Comparison of ENCODE assay signal across 8 cellular contexts in the genomic region with DNA sequence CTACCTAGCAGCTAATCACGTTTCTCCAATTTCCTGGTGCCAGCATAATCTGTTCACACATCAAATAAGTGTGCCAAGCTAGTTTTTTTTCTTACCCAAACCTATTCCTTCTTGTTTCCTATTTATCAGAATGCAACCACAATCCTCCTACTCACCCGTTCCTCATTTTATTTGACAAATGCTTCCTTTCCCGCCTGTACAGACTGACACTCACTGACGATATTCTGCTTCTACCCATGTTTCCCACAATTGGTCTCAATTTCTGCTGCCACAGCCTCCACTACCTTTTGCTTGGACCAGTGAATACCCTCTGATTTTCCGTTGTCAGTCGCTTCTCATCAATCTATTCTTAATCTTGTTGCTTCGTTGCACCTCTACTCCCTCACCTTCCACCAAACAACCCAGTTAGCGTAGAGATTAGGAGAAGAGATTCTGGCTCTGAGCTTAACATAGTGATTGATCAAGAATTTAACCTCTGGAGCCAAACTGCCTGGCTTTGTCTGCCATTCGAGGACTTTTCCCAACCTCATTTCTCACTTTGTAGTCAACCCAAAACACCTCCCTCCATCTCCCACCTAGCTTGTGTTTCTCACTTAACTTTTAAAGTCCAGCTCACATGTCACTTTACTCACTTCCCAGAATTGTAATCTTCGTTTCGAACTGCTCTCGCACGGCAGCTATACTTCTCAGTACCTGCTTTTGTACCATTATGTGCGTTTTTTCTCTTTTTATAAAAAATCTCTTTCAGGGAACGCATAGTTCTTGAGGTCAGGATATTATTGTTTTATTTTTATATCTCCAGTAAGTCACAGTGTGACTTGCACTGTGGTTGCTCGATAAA. TPM values are rescaled to one million over a fixed set of nuclear protein-coding genes. Genes with fewer than 3 reads are reported as not detected.
A peak's percentile ranks its signal among the peaks of the same experiment; 100 is the strongest.
DNase-seq lines count a peak whose midpoint lies in the region; ATAC-seq and TF ChIP-seq lines count a peak whose summit lies in the region.

No MANE protein-coding gene starts in this region.

- no peak for TF ChIP-seq CTCF in endodermal cell (conservative IDR thresholded peaks at IDR 0.05)
- TF ChIP-seq CTCF in neural crest cell (conservative IDR thresholded peaks at IDR 0.05) = no peak

- H3K9ac ChIP-seq in endodermal cell (ENCODE audit: extremely low read depth, low read length, poor library complexity, severe bottlenecking) = peak overlapping the region; percentile 21

- no peak overlapping the region for H3K27ac ChIP-seq in SJSA1
- H3K27ac ChIP-seq in endodermal cell (ENCODE audit: low read depth, low read length) = no peak overlapping the region

- no peaks in the 10 kb centered on the region for H3K36me3 Mint-ChIP-seq in endodermal cell (ENCODE audit: low read depth)
- H3K36me3 Mint-ChIP-seq in neural crest cell (ENCODE audit: low read depth) = no peaks in the 10 kb centered on the region

- peak; percentile 27 for DNase-seq in ELF-1 (ENCODE audit: low read depth, low spot score)
- no peak for DNase-seq in SJSA1 (ENCODE audit: low read depth in 1 of 2, low spot score in 2 of 2)
- peak; percentile 53 for DNase-seq in endodermal cell
- DNase-seq in neural crest cell (ENCODE audit: low read depth, low spot score) = no peak
- DNase-seq in ACHN = no peak
- no peak for DNase-seq in cortex of kidney (lab: John Stamatoyannopoulos, UW)

- H3K4me3 Mint-ChIP-seq in endodermal cell = peak overlapping the region; percentile 71
- peak overlapping the region; percentile 88 for H3K4me3 Mint-ChIP-seq in neural crest cell

- H3K27me3 Mint-ChIP-seq in endodermal cell (ENCODE audit: insufficient read depth) (peaks cover 76% of the 10 kb centered on the region), neural crest cell (ENCODE audit: low read depth) (peaks cover 46% of the 10 kb centered on the region)

- WGBS in endodermal cell (ENCODE audit: insufficient coverage in 1 of 2, insufficient read length in 1 of 2), 2 experiments = 28 to 47% methylated on average over 13 to 16 of the region's 16 CpGs

- peaks cover 6% of the 10 kb centered on the region; the same call in 1 of the 2 replicates for H3K36me3 ChIP-seq in SJSA1
- no peaks in the 10 kb centered on the region for H3K36me3 ChIP-seq in endodermal cell (ENCODE audit: control insufficient read depth, insufficient read depth, low read length)

- in situ Hi-C loops in ACHN (cut with HindIII; ENCODE audit: low pct_ligation_motif_present, low pct_unique_long_range_greater_than_20kb, low sequenced_read_pairs) = no loop called here

- ATAC-seq in GM19324 (IDR thresholded peaks at IDR 0.05; ENCODE audit: low FRiP score, unreplicated experiment) = peak; percentile 31
- ATAC-seq in HG03280 (IDR thresholded peaks at IDR 0.05; ENCODE audit: unreplicated experiment) = peak; percentile 28

- H3K27me3 ChIP-seq in SJSA1 (replicated peaks) (peaks cover 17% of the 10 kb centered on the region), endodermal cell (ENCODE audit: control insufficient read depth, insufficient read depth, low read length, poor library complexity, severe bottlenecking) (peaks cover 53% of the 10 kb centered on the region)

- peak overlapping the region; percentile 83 for H3K4me3 ChIP-seq in SJSA1
- peak overlapping the region; percentile 84 for H3K4me3 ChIP-seq in endodermal cell (ENCODE audit: low read length)

- H3K4me1 ChIP-seq in SJSA1 (replicated peaks) (peaks cover 17% of the 10 kb centered on the region), endodermal cell (ENCODE audit: control insufficient read depth, insufficient read depth, low read length) (no peaks in the 10 kb centered on the region)

- H3K4me1 Mint-ChIP-seq in endodermal cell (peaks cover 14% of the 10 kb centered on the region), neural crest cell (peaks cover 21% of the 10 kb centered on the region)

- H3K27ac Mint-ChIP-seq in endodermal cell = no peak overlapping the region
- no peak overlapping the region for H3K27ac Mint-ChIP-seq in neural crest cell (ENCODE audit: unreplicated experiment)

- H3K9me3 Mint-ChIP-seq in endodermal cell (no peaks in the 10 kb centered on the region), neural crest cell (no peaks in the 10 kb centered on the region)

- H3K9me3 ChIP-seq in SJSA1 (replicated peaks) (no peaks in the 10 kb centered on the region), endodermal cell (ENCODE audit: control insufficient read depth, low read length) (no peaks in the 10 kb centered on the region)

RNA-seq across cellular contexts. Expression of gene TMEM38B, which starts 0.7 kb away (rescaled TPM):
- total RNA-seq in SJSA1 (2014; rRNA removed; shearing (Covaris generic)) = 34.6 and 45.9 TPM in 2 replicates
- total RNA-seq in endodermal cell (10 to 100 TPM; 24.7 to 48.0 TPM), neural crest cell (34.1 and 34.9 TPM in 2 replicates)
- 19.8 TPM for polyA plus RNA-seq in endodermal cell (2013, experiment 1 of 2)
- 18.8 TPM for polyA plus RNA-seq in endodermal cell (2013, experiment 2 of 2)

RNA-seq across cellular contexts. Expression of gene TAL2, which starts 31.4 kb away (rescaled TPM):
- not detected in 2 replicates for total RNA-seq in SJSA1 (2014; rRNA removed; shearing (Covaris generic))
- total RNA-seq in endodermal cell = 1 to 10 TPM; 4.1 to 7.0 TPM
- 4.0 TPM for polyA plus RNA-seq in endodermal cell (2013, experiment 1 of 2)
- polyA plus RNA-seq in endodermal cell (2013, experiment 2 of 2) = 2.7 TPM
- 7.4 and 8.4 TPM in 2 replicates for total RNA-seq in neural crest cell

Comparison
In these comparisons a context has a peak if more than half of its experiments do, and no peak if none do; other contexts are left out.
1. DNase-seq: peak in ELF-1 (single experiment) and endodermal cell (single experiment); none in SJSA1 (0 of 2), neural crest cell (single experiment), ACHN (single experiment) and cortex of kidney (single experiment).